In genomic region chr6:43891072-43891870, GRCh38 we compare ENCODE assay signal across 15 cellular contexts.
DNase-seq lines count a peak whose midpoint lies in the region; ATAC-seq and TF ChIP-seq lines count a peak whose summit lies in the region.
"Had no signal": no experiment of that assay in that cellular context is flagged by ENCODE, and none has a peak within 500 bp of the region (broad histone marks: within the 10 kb centered on the region; RNA-seq: fewer than 3 reads in every experiment).

No MANE protein-coding gene starts in this region.

- H3K9me3 ChIP-seq in osteoblast (ENCODE audit: low read depth, low read length) (no peaks in the 10 kb centered on the region), right atrium auricular region (no peaks in the 10 kb centered on the region), gastroesophageal sphincter (no peaks in the 10 kb centered on the region), ovary (no peaks in the 10 kb centered on the region)

- H3K36me3 Mint-ChIP-seq in WTC11: no peaks in the 10 kb centered on the region
- H3K36me3 Mint-ChIP-seq: CD4-positive, alpha-beta memory T cell had no signal

- H3K4me1 Mint-ChIP-seq in WTC11: peaks cover 18% of the 10 kb centered on the region

- TF ChIP-seq EP300 in gastroesophageal sphincter (IDR thresholded peaks at IDR 0.05) (no peak), ovary (IDR thresholded peaks at IDR 0.05) (no peak)

- peaks cover 11% of the 10 kb centered on the region for H3K27me3 Mint-ChIP-seq in WTC11 (ENCODE audit: low read depth)

- peak overlapping the region; percentile 37 for H3K4me3 Mint-ChIP-seq in WTC11
- H3K4me3 Mint-ChIP-seq: activated CD4-positive, alpha-beta T cell treated with anti-CD3 and anti-CD28 coated beads, Interleukin-2, amount 10 ng/mL, durations not matched to agents 24 days and 14 days; activated T-cell treated with anti-CD3 and anti-CD28 coated beads, Interleukin-2, amount 50 U/mL, for 72 hours; CD4-positive, alpha-beta memory T cell; dendritic cell treated with granulocyte-macrophage colony-stimulating factor and Interleukin-4, amounts not matched to agents 40 ng/mL and 50 ng/mL, for 4 days had no signal

- H3K27me3 ChIP-seq in osteoblast (ENCODE audit: insufficient read depth, low read length): no peaks in the 10 kb centered on the region
- H3K27me3 ChIP-seq in right atrium auricular region: no peaks in the 10 kb centered on the region
- peaks cover 23% of the 10 kb centered on the region for H3K27me3 ChIP-seq in gastroesophageal sphincter
- H3K27me3 ChIP-seq in ovary: no peaks in the 10 kb centered on the region

- H2AFZ ChIP-seq in osteoblast (ENCODE audit: low read length): no peak overlapping the region
- H2AFZ ChIP-seq: GM23248 had no signal

- H3K27ac ChIP-seq in osteoblast (ENCODE audit: low read depth, low read length) (no peak overlapping the region), right atrium auricular region (no peak overlapping the region), gastroesophageal sphincter (no peak overlapping the region), ovary (no peak overlapping the region)
- H3K27ac ChIP-seq: GM23248 had no signal

- DNase-seq in Jurkat, Clone E6-1 (ENCODE audit: low read depth, low spot score): peak; percentile 83
- DNase-seq in NCI-H2171 (lab: John Stamatoyannopoulos, UW) (peak; percentile 87), WTC11 (ENCODE audit: low spot score) (peak; percentile 35), osteoblast (ENCODE audit: insufficient read length, low spot score, missing footprints) (peak; percentile 56), right atrium auricular region (ENCODE audit: low spot score) (no peak), ovary (no peak), lower leg skin (ENCODE audit: low spot score in 2 of 2) (no peak)
- DNase-seq: activated CD4-positive, alpha-beta T cell treated with anti-CD3 and anti-CD28 coated beads, Interleukin-2, amount 10 ng/mL, durations not matched to agents 24 days and 14 days; activated T-cell treated with anti-CD3 and anti-CD28 coated beads, Interleukin-2, amount 50 U/mL, for 72 hours; CD4-positive, alpha-beta memory T cell; NCI-H2029 treated with DMSO at 0.1 percent for 48 hours; small intestine had no signal

- no peak for TF ChIP-seq POLR2A in gastroesophageal sphincter (IDR thresholded peaks at IDR 0.05)
- no peak for TF ChIP-seq POLR2A in ovary (IDR thresholded peaks at IDR 0.05)
- no peak for TF ChIP-seq POLR2A in lower leg skin (IDR thresholded peaks at IDR 0.05)

- H3K36me3 ChIP-seq in osteoblast (ENCODE audit: insufficient read depth, low read length): no peaks in the 10 kb centered on the region
- H3K36me3 ChIP-seq in right atrium auricular region: no peaks in the 10 kb centered on the region
- H3K36me3 ChIP-seq in gastroesophageal sphincter: no peaks in the 10 kb centered on the region
- H3K36me3 ChIP-seq in ovary: no peaks in the 10 kb centered on the region

- H4K20me1 ChIP-seq in osteoblast (ENCODE audit: insufficient read depth, low read length): no peaks in the 10 kb centered on the region

- no peak overlapping the region for H3K4me3 ChIP-seq in Jurkat, Clone E6-1 (ENCODE audit: low read length)
- H3K4me3 ChIP-seq in osteoblast (ENCODE audit: insufficient read depth, low read length) (no peak overlapping the region), right atrium auricular region (no peak overlapping the region), gastroesophageal sphincter (no peak overlapping the region), ovary (no peak overlapping the region), lower leg skin (ENCODE audit: low read depth, poor library complexity, severe bottlenecking) (no peak overlapping the region)
- H3K4me3 ChIP-seq: GM23248 had no signal

- 63 to 65% methylated on average over 9 to 11 of the region's 25 CpGs for WGBS in gastroesophageal sphincter (ENCODE audit: low coverage in 1 of 2), 2 donors
- WGBS in ovary, 3 donors: 50 to 70% (median 52%) methylated on average over 25 of the region's 25 CpGs
- WGBS in lower leg skin, 2 donors: 52 to 57% methylated on average over 20 to 25 of the region's 25 CpGs

- H3K4me2 ChIP-seq in osteoblast (ENCODE audit: insufficient read depth, low read length): no peak overlapping the region

- no peaks in the 10 kb centered on the region for H3K79me2 ChIP-seq in osteoblast (ENCODE audit: insufficient read depth, low read length)

- peaks cover 2% of the 10 kb centered on the region; the same call in 1 of the 2 replicates for H3K9me3 Mint-ChIP-seq in WTC11
- H3K9me3 Mint-ChIP-seq: activated CD4-positive, alpha-beta T cell treated with anti-CD3 and anti-CD28 coated beads, Interleukin-2, amount 10 ng/mL, durations not matched to agents 24 days and 14 days; activated T-cell treated with anti-CD3 and anti-CD28 coated beads, Interleukin-2, amount 50 U/mL, for 72 hours; CD4-positive, alpha-beta memory T cell; dendritic cell treated with granulocyte-macrophage colony-stimulating factor and Interleukin-4, amounts not matched to agents 40 ng/mL and 50 ng/mL, for 4 days had no signal

- peaks cover 3% of the 10 kb centered on the region for H3K4me1 ChIP-seq in osteoblast (ENCODE audit: insufficient read depth, low read length)
- peaks cover 0 to under 1% of the 10 kb centered on the region in 2 donors for H3K4me1 ChIP-seq in right atrium auricular region
- H3K4me1 ChIP-seq in gastroesophageal sphincter: no peaks in the 10 kb centered on the region
- H3K4me1 ChIP-seq in ovary (ENCODE audit: insufficient read depth): no peaks in the 10 kb centered on the region

- CTCF ChIA-PET in WTC11 (lab: Charles Lee): interaction anchor here (1.1 to 3.5 kb wide), 8 partner anchors 51 to 193 kb away, joined by 3 to 10 read pairs (median 4); no protein-coding TSS in a partner anchor

- POLR2A ChIA-PET in WTC11 (lab: Charles Lee): no interaction called here

- no peak overlapping the region for H3K27ac Mint-ChIP-seq in WTC11
- H3K27ac Mint-ChIP-seq: activated CD4-positive, alpha-beta T cell treated with anti-CD3 and anti-CD28 coated beads, Interleukin-2, amount 10 ng/mL, durations not matched to agents 24 days and 14 days; activated T-cell treated with anti-CD3 and anti-CD28 coated beads, Interleukin-2, amount 50 U/mL, for 72 hours; CD4-positive, alpha-beta memory T cell; dendritic cell treated with granulocyte-macrophage colony-stimulating factor and Interleukin-4, amounts not matched to agents 40 ng/mL and 50 ng/mL, for 4 days had no signal

- intact Hi-C loops in ovary (cut with DNase I): no loop called here
- intact Hi-C loops in lower leg skin (cut with DNase I; ENCODE audit: low total_unique reads): no loop called here

- TF ChIP-seq CTCF in WTC11 (IDR thresholded peaks at IDR 0.05) (no peak), osteoblast (IDR thresholded peaks at IDR 0.05; ENCODE audit: extremely low read depth, low read depth, low read length) (no peak), right atrium auricular region (IDR thresholded peaks at IDR 0.05) (no peak), gastroesophageal sphincter (IDR thresholded peaks at IDR 0.05) (no peak), ovary (IDR thresholded peaks at IDR 0.05) (no peak), lower leg skin (IDR thresholded peaks at IDR 0.05) (no peak)

- peak; percentile 38 for ATAC-seq in WTC11
- no peak for ATAC-seq in gastroesophageal sphincter
- ATAC-seq: activated T-cell treated with anti-CD3 and anti-CD28 coated beads, Interleukin-2, amount 50 U/mL, for 72 hours had no signal

TF ChIP-seq in WTC11, 78 proteins besides CTCF, POLR2A, EP300 and RAD21 (continues in another document):
- TF ChIP-seq FOXK1 (CRISPR knock-in tag; IDR thresholded peaks at IDR 0.05) (no peak), NFYB (CRISPR knock-in tag; conservative IDR thresholded peaks at IDR 0.05; ENCODE audit: low read depth) (no peak), MAX (CRISPR knock-in tag; IDR thresholded peaks at IDR 0.05) (no peak), ZMAT4 (CRISPR knock-in tag; IDR thresholded peaks at IDR 0.05) (no peak), ZNF512 (CRISPR knock-in tag; IDR thresholded peaks at IDR 0.05; ENCODE audit: borderline replicate concordance) (no peak), E2F5 (CRISPR knock-in tag; IDR thresholded peaks at IDR 0.05) (no peak)

Comparison
In these comparisons a context has a peak if more than half of its experiments do, and no peak if none do; other contexts are left out.
1. DNase-seq: peak in Jurkat, Clone E6-1 (single experiment), NCI-H2171 (single experiment), WTC11 (single experiment) and osteoblast (single experiment); none in right atrium auricular region (single experiment), ovary (0 of 5) and lower leg skin (0 of 2).